In genomic region chr18:13809521-13810252, GRCh38 we compare ENCODE assay signal across 1 cellular context.
TF ChIP-seq lines count a peak whose summit lies in the region.

No MANE protein-coding gene starts in this region.

TF ChIP-seq in GM23338, 12 proteins besides CTCF, POLR2A, EP300 and RAD21 (continued from another document):
- TF ChIP-seq ZNF462 (CRISPR knock-in tag; IDR thresholded peaks at IDR 0.05) (0 out of 2 replicates have a peak, but pooled peaks have one; percentile 2), POLR2AphosphoS5 (IDR thresholded peaks at IDR 0.05; ENCODE audit: low read depth) (0 out of 2 replicates have a peak, but pooled peaks have one; percentile 24), EZH2 (IDR thresholded peaks at IDR 0.05; ENCODE audit: low read depth, unreplicated experiment) (no peak), CREB1 (CRISPR knock-in tag; IDR thresholded peaks at IDR 0.05; ENCODE audit: low read depth) (no peak), JUNB (IDR thresholded peaks at IDR 0.05; ENCODE audit: unreplicated experiment) (no peak), ZNF331 (CRISPR knock-in tag; IDR thresholded peaks at IDR 0.05; ENCODE audit: low read depth) (no peak), NANOG (IDR thresholded peaks at IDR 0.05; ENCODE audit: borderline replicate concordance) (peak; percentile 13; the same call in 1 of the 2 replicates), STAT1 (IDR thresholded peaks at IDR 0.05; ENCODE audit: unreplicated experiment) (no peak), ZNF114 (CRISPR knock-in tag; IDR thresholded peaks at IDR 0.05) (no peak), EZH2phosphoT487 (IDR thresholded peaks at IDR 0.05; ENCODE audit: unreplicated experiment) (no peak)
